ENCODE assay signal across 25 cellular contexts in the genomic region with DNA sequence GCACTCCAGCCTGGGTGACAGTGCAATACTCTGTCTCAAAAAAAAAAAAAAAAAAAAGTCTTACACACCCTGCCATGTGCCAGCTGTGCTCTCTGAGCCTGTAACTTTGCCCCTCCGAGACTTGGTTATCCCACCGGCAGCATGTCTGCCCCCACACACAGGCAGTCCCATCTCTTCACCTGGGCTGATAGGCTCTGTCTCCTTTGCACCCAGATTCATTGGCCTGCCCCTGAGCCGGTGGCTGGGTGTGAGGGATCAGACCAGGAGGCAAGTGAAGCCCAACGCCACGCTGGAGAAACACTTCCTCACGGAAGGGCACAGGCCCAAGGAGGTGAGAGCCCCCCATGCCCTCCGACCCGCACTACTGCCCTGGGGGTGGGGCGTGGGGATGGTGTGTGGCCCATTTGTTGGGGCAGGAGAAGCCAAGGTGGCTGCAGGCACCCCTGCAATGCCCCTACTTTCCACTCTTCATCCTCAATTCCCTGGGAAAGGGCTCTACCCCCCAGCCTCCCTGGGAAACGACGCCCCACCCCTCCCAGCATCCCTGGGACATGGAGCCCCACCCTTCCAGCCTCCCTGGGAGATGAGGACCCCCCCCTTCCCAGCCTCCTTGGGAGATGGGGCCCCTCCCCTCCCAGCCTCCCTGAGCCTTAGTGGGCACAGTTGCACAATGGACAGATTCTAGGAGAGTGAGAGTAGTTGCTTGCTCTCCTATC.
"Had no signal": no experiment of that assay in that cellular context is flagged by ENCODE, and none has a peak within 500 bp of the region (broad histone marks: within the 10 kb centered on the region; RNA-seq: fewer than 3 reads in every experiment).

No MANE protein-coding gene starts in this region.

- H3K4me3 ChIP-seq: esophagus muscularis mucosa, gastrocnemius medialis, left lung, lung, psoas muscle, spleen, tibial artery, upper lobe of right lung had no signal

- FAIRE-seq: keratinocyte had no signal

- H3K27ac ChIP-seq: epithelial cell of prostate, esophagus muscularis mucosa, gastrocnemius medialis, left lung, psoas muscle, spleen, tibial artery, upper lobe of right lung had no signal

- H3K36me3 ChIP-seq: gastrocnemius medialis had no signal

- H3K27me3 Mint-ChIP-seq: effector memory CD8-positive, alpha-beta T cell; naive B cell; stimulated activated memory B cell treated with anti-CD40 and anti-IgM and Interleukin-4, amounts not matched to agents 10 μg/mL and 1 μg/mL and 100 μg/mL, for 72 hours; stimulated activated naive CD8-positive, alpha-beta T cell treated with anti-CD3 and anti-CD28 coated beads, Interleukin-15, Interleukin-2, amounts not matched to agents 100 ng/mL and 50 ng/mL, for 24 hours had no signal

- H3K4me1 ChIP-seq: gastrocnemius medialis, psoas muscle, upper lobe of right lung had no signal

- H3K27ac Mint-ChIP-seq: effector memory CD8-positive, alpha-beta T cell; immature natural killer cell; nephron; stimulated activated memory B cell treated with anti-CD40 and anti-IgM and Interleukin-4, amounts not matched to agents 10 μg/mL and 1 μg/mL and 100 μg/mL, for 72 hours; stimulated activated naive CD8-positive, alpha-beta T cell treated with anti-CD3 and anti-CD28 coated beads, Interleukin-15, Interleukin-2, amounts not matched to agents 100 ng/mL and 50 ng/mL, for 24 hours had no signal

- ATAC-seq: effector memory CD8-positive, alpha-beta T cell; gastrocnemius medialis; left lung; psoas muscle; sciatic nerve; stimulated activated memory B cell treated with anti-CD40 and anti-IgM and Interleukin-4, amounts not matched to agents 10 μg/mL and 1 μg/mL and 100 μg/mL, for 72 hours; upper lobe of right lung had no signal

- H3K9me3 ChIP-seq: esophagus muscularis mucosa, gastrocnemius medialis, left lung, psoas muscle, spleen, tibial artery, upper lobe of right lung had no signal

- H3K9me3 Mint-ChIP-seq: effector memory CD8-positive, alpha-beta T cell; immature natural killer cell; naive B cell; nephron; stimulated activated memory B cell treated with anti-CD40 and anti-IgM and Interleukin-4, amounts not matched to agents 10 μg/mL and 1 μg/mL and 100 μg/mL, for 72 hours; stimulated activated naive CD8-positive, alpha-beta T cell treated with anti-CD3 and anti-CD28 coated beads, Interleukin-15, Interleukin-2, amounts not matched to agents 100 ng/mL and 50 ng/mL, for 24 hours had no signal

- H3K4me3 Mint-ChIP-seq: effector memory CD8-positive, alpha-beta T cell; immature natural killer cell; naive B cell; nephron; stimulated activated memory B cell treated with anti-CD40 and anti-IgM and Interleukin-4, amounts not matched to agents 10 μg/mL and 1 μg/mL and 100 μg/mL, for 72 hours; stimulated activated naive CD8-positive, alpha-beta T cell treated with anti-CD3 and anti-CD28 coated beads, Interleukin-15, Interleukin-2, amounts not matched to agents 100 ng/mL and 50 ng/mL, for 24 hours had no signal

- H3K27me3 ChIP-seq: esophagus muscularis mucosa, gastrocnemius medialis, left lung, spleen, tibial artery, upper lobe of right lung had no signal

- DNase-seq: effector memory CD8-positive, alpha-beta T cell; gastrocnemius medialis; glutamatergic neuron; immature natural killer cell; left lung; mesenchymal stem cell; midbrain; naive B cell; occipital lobe; retina; spleen; stimulated activated CD4-positive, alpha-beta T cell treated with anti-CD3 and anti-CD28 coated beads, Interleukin-15, amount 100 ng/mL, for 24 hours; stimulated activated CD4-positive, alpha-beta T cell treated with anti-CD3 and anti-CD28 coated beads, Interleukin-1b, Interleukin-23, amount 100 ng/mL, for 48 hours; stimulated activated CD4-positive, alpha-beta T cell treated with anti-CD3 and anti-CD28 coated beads, Interleukin-4, amount 100 ng/mL, for 24 hours; tibial artery; upper lobe of right lung had no signal
